In genomic region chr16:70418274-70418992, GRCh38 we compare ENCODE assay signal across 15 cellular contexts. TPM values are rescaled to one million over a fixed set of nuclear protein-coding genes. Genes with fewer than 3 reads are reported as not detected.
DNase-seq lines count a peak whose midpoint lies in the region; ATAC-seq and TF ChIP-seq lines count a peak whose summit lies in the region.
"Had no signal": no experiment of that assay in that cellular context is flagged by ENCODE, and none has a peak within 500 bp of the region (broad histone marks: within the 10 kb centered on the region; RNA-seq: fewer than 3 reads in every experiment).

No MANE protein-coding gene starts in this region.

- no peaks in the 10 kb centered on the region for H3K9me3 Mint-ChIP-seq in CD4-positive, CD25-positive, alpha-beta regulatory T cell

- H3K36me3 Mint-ChIP-seq in CD4-positive, CD25-positive, alpha-beta regulatory T cell, result peaks cover 15% of the 10 kb centered on the region

- no peak overlapping the region for H3K18ac ChIP-seq in mesendoderm (ENCODE audit: low read length)
- no peak overlapping the region for H3K18ac ChIP-seq in neuronal stem cell (ENCODE audit: low read length)

- H2BK15ac ChIP-seq in mesendoderm (replicated peaks; ENCODE audit: low read depth) (no peak overlapping the region), neuronal stem cell (ENCODE audit: low read length) (no peak overlapping the region)

- H4K5ac ChIP-seq in mesendoderm (ENCODE audit: low read length), result no peak overlapping the region

- no peaks in the 10 kb centered on the region for H3K27me3 ChIP-seq in CD4-positive, CD25-positive, alpha-beta regulatory T cell (ENCODE audit: control insufficient read depth, insufficient read depth, low read length)
- H3K27me3 ChIP-seq in DOHH2 (ENCODE audit: control insufficient read depth, low read length) (no peaks in the 10 kb centered on the region), mesendoderm (ENCODE audit: insufficient read depth, low read length, poor library complexity) (no peaks in the 10 kb centered on the region), neuronal stem cell (ENCODE audit: control insufficient read depth in 3 of 3, insufficient read depth in 3 of 3, low read depth in 1 of 3, low read length in 3 of 3) (no peaks in the 10 kb centered on the region)

- H2AK5ac ChIP-seq in mesendoderm (ENCODE audit: low read length) (no peak overlapping the region), neuronal stem cell (ENCODE audit: low read depth, low read length) (no peak overlapping the region)

- H3K4me3 ChIP-seq in CD4-positive, CD25-positive, alpha-beta regulatory T cell (ENCODE audit: low read depth, low read length), result peak overlapping the region; percentile 41
- H3K4me3 ChIP-seq in DOHH2 (ENCODE audit: low read length) (peak overlapping the region; percentile 44), mesendoderm (ENCODE audit: low read length) (no peak overlapping the region), neuronal stem cell (ENCODE audit: low read length in 2 of 2) (no peak overlapping the region)

- H2AFZ ChIP-seq in neuronal stem cell (ENCODE audit: low read length), result no peak overlapping the region

- peaks cover 29% of the 10 kb centered on the region for H3K4me1 ChIP-seq in CD4-positive, CD25-positive, alpha-beta regulatory T cell (ENCODE audit: control insufficient read depth, insufficient read depth, low read length, poor library complexity, severe bottlenecking)
- peaks cover 71% of the 10 kb centered on the region for H3K4me1 ChIP-seq in DOHH2 (ENCODE audit: control insufficient read depth, low read length)
- peaks cover 36% of the 10 kb centered on the region for H3K4me1 ChIP-seq in mesendoderm (ENCODE audit: control insufficient read depth, low read depth, low read length)
- H3K4me1 ChIP-seq in neuronal stem cell (ENCODE audit: control insufficient read depth in 2 of 2, insufficient read depth in 1 of 2, low read depth in 1 of 2, low read length in 2 of 2), result peaks cover 5 to 8% of the 10 kb centered on the region in 2 donors

- H3K79me2 ChIP-seq in DOHH2 (ENCODE audit: control insufficient read depth, low read length), result peaks cover 95% of the 10 kb centered on the region
- peaks cover 56% of the 10 kb centered on the region for H3K79me2 ChIP-seq in mesendoderm (ENCODE audit: control insufficient read depth, insufficient read depth, low read length)

- H2BK120ac ChIP-seq in mesendoderm (ENCODE audit: low read depth, low read length) (no peak overlapping the region), neuronal stem cell (ENCODE audit: low read depth, low read length) (no peak overlapping the region)

- peak overlapping the region; percentile 38 for H3K27ac ChIP-seq in CD4-positive, CD25-positive, alpha-beta regulatory T cell (ENCODE audit: insufficient read depth, low read length, poor library complexity, severe bottlenecking)
- H3K27ac ChIP-seq in DOHH2 (ENCODE audit: low read depth, low read length) (peak overlapping the region; percentile 69), mesendoderm (ENCODE audit: low read depth, low read length) (no peak overlapping the region), neuronal stem cell (replicated peaks; ENCODE audit: low read length) (no peak overlapping the region)

- no peak overlapping the region for H4K8ac ChIP-seq in mesendoderm (ENCODE audit: low read depth, low read length)
- H4K8ac ChIP-seq in neuronal stem cell (ENCODE audit: low read depth, low read length), result no peak overlapping the region

- H4K20me1 ChIP-seq in DOHH2 (ENCODE audit: control insufficient read depth, insufficient read depth, low read depth, low read length), result peaks cover 9% of the 10 kb centered on the region; the same call in 1 of the 2 replicates

- no peak overlapping the region for H3K14ac ChIP-seq in neuronal stem cell (ENCODE audit: low read length)

- H3K27ac Mint-ChIP-seq in CD4-positive, CD25-positive, alpha-beta regulatory T cell, result peak overlapping the region; percentile 86 to 94 (median 93)

- no peak overlapping the region for H3K4ac ChIP-seq in mesendoderm (ENCODE audit: low read depth, low read length)
- H3K4ac ChIP-seq in neuronal stem cell (ENCODE audit: low read length), result no peak overlapping the region

- H2BK5ac ChIP-seq in mesendoderm (ENCODE audit: low read length) (no peak overlapping the region), neuronal stem cell (ENCODE audit: low read length) (no peak overlapping the region)

- H3K23ac ChIP-seq in mesendoderm (ENCODE audit: low read length) (no peak overlapping the region), neuronal stem cell (ENCODE audit: low read depth, low read length, poor library complexity) (no peak overlapping the region)

- H3K4me2 ChIP-seq in DOHH2 (ENCODE audit: low read length) (peak overlapping the region; percentile 81), mesendoderm (ENCODE audit: low read length) (no peak overlapping the region), neuronal stem cell (ENCODE audit: insufficient read depth, low read length, poor library complexity, severe bottlenecking) (no peak overlapping the region)

- peak overlapping the region in 3 of 4 donors; percentile 68 to 81 (median 76) for H3K4me3 Mint-ChIP-seq in CD4-positive, CD25-positive, alpha-beta regulatory T cell

- H3K4me1 Mint-ChIP-seq in CD4-positive, CD25-positive, alpha-beta regulatory T cell, result peaks cover 9 to 77% (median 29%) of the 10 kb centered on the region in 4 donors

- H2BK12ac ChIP-seq in neuronal stem cell (ENCODE audit: low read length), result no peak overlapping the region

- H3K9me3 ChIP-seq in CD4-positive, CD25-positive, alpha-beta regulatory T cell (ENCODE audit: control insufficient read depth in 2 of 2, low read length in 2 of 2), result no peaks in the 10 kb centered on the region
- no peaks in the 10 kb centered on the region for H3K9me3 ChIP-seq in DOHH2 (ENCODE audit: control insufficient read depth, insufficient read depth, low read length)
- no peaks in the 10 kb centered on the region for H3K9me3 ChIP-seq in neuronal stem cell (replicated peaks in 1 of 2; ENCODE audit: control insufficient read depth in 2 of 2, insufficient read depth in 1 of 2, low read depth in 1 of 2, low read length in 2 of 2)

- no CpG with 5 or more reads among the region's 13 CpGs for WGBS in mesendoderm (ENCODE audit: extremely low coverage, insufficient coverage, low lambda C conversion rate)
- no CpG with 5 or more reads among the region's 13 CpGs for WGBS in neuronal stem cell (ENCODE audit: extremely low coverage in 2 of 2, insufficient read length in 2 of 2, insufficient replicate concordance in 1 of 2), 2 donors

- ATAC-seq in CD4-positive, CD25-positive, alpha-beta regulatory T cell (ENCODE audit: low read depth in 2 of 2), result peak; percentile 35 to 36
- ATAC-seq in GM19395 (IDR thresholded peaks at IDR 0.05; ENCODE audit: unreplicated experiment) (no peak), HG03342 (IDR thresholded peaks at IDR 0.05; ENCODE audit: unreplicated experiment) (no peak), HG02840 (IDR thresholded peaks at IDR 0.05; ENCODE audit: low FRiP score, unreplicated experiment) (no peak)

- peak overlapping the region; percentile 22 for H3K9ac ChIP-seq in mesendoderm (ENCODE audit: low read length)
- H3K9ac ChIP-seq in neuronal stem cell (ENCODE audit: low read depth, low read length, poor library complexity), result no peak overlapping the region

- 0 out of 2 replicates have a peak, but pooled peaks cover 3% of the 10 kb centered on the region for H3F3A ChIP-seq in DOHH2 (ENCODE audit: control insufficient read depth, insufficient read depth)

- no peak overlapping the region for H4K91ac ChIP-seq in neuronal stem cell (ENCODE audit: low read depth, low read length, poor library complexity)

- H3K9me2 ChIP-seq in DOHH2 (replicated peaks; ENCODE audit: control insufficient read depth, low read length), result no peaks in the 10 kb centered on the region

- peaks cover 3% of the 10 kb centered on the region for H3K36me3 ChIP-seq in CD4-positive, CD25-positive, alpha-beta regulatory T cell (ENCODE audit: control insufficient read depth, insufficient read depth, low read length)
- H3K36me3 ChIP-seq in DOHH2 (ENCODE audit: control insufficient read depth, low read length) (peaks cover 30% of the 10 kb centered on the region), mesendoderm (ENCODE audit: control insufficient read depth, insufficient read depth, low read length) (no peaks in the 10 kb centered on the region), neuronal stem cell (replicated peaks in 1 of 2; ENCODE audit: control insufficient read depth in 2 of 2, insufficient read depth in 2 of 2, low read length in 2 of 2) (peaks cover 0 to 37% of the 10 kb centered on the region in 2 donors)

- no peak overlapping the region for H3K56ac ChIP-seq in mesendoderm (ENCODE audit: low read length)

- no peaks in the 10 kb centered on the region for H3K27me3 Mint-ChIP-seq in CD4-positive, CD25-positive, alpha-beta regulatory T cell

- TF ChIP-seq CTCF in DOHH2 (IDR thresholded peaks at IDR 0.05; ENCODE audit: low read depth, low read length, poor library complexity, severe bottlenecking), result no peak

- H3K79me1 ChIP-seq in mesendoderm (ENCODE audit: low read length) (peaks cover 50% of the 10 kb centered on the region), neuronal stem cell (ENCODE audit: low read depth, low read length) (peaks cover 3% of the 10 kb centered on the region)

- peak in 1 of 3 donors; percentile 45 for DNase-seq in CD4-positive, CD25-positive, alpha-beta regulatory T cell
- peak; percentile 39 for DNase-seq in activated CD8-positive, alpha-beta memory T cell treated with anti-CD3 and anti-CD28 coated beads, Interleukin-2, amount 50 U/mL, for 4 hours
- no peak for DNase-seq in mesendoderm
- no peak for DNase-seq in neuronal stem cell (ENCODE audit: low spot score)
- DNase-seq: aorta; effector memory CD4-positive, alpha-beta T cell; NCI-H1105; NCI-H69; SIG-M5; stimulated activated CD4-positive, alpha-beta T cell treated with anti-CD3 and anti-CD28 coated beads, Interleukin-4, amount 100 ng/mL, for 24 hours; substantia nigra had no signal

RNA-seq across cellular contexts. Expression of gene ST3GAL2, which starts 20.5 kb away (rescaled TPM):
- total RNA-seq in CD4-positive, CD25-positive, alpha-beta regulatory T cell, result 22.1 TPM
- 10 to 100 TPM; 10.5 to 17.5 (median 14.6) TPM for polyA plus RNA-seq in CD4-positive, CD25-positive, alpha-beta regulatory T cell
- 23.5 TPM for polyA plus RNA-seq in mesendoderm (2013, experiment 1 of 2)
- polyA plus RNA-seq in mesendoderm (2013, experiment 2 of 2), result 23.1 TPM
- polyA plus RNA-seq in neuronal stem cell (2013, experiment 1 of 2), result 21.9 TPM
- 23.3 TPM for polyA plus RNA-seq in neuronal stem cell (2013, experiment 2 of 2)

RNA-seq across cellular contexts. Expression of gene FCSK, which starts 36.0 kb away (rescaled TPM):
- 28.5 TPM for total RNA-seq in CD4-positive, CD25-positive, alpha-beta regulatory T cell
- 10 to 100 TPM in 1 of 4 donors, 1 to 10 TPM in 3; 5.7 to 11.5 (median 7.7) TPM for polyA plus RNA-seq in CD4-positive, CD25-positive, alpha-beta regulatory T cell
- polyA plus RNA-seq in mesendoderm (2013, experiment 1 of 2), result 1.4 TPM
- polyA plus RNA-seq in mesendoderm (2013, experiment 2 of 2), result 1.4 TPM
- 2.1 TPM for polyA plus RNA-seq in neuronal stem cell (2013, experiment 1 of 2)
- polyA plus RNA-seq in neuronal stem cell (2013, experiment 2 of 2), result 2.4 TPM

Comparison
In these comparisons a context has a peak if more than half of its experiments do, and no peak if none do; other contexts are left out.
1. ATAC-seq: peak in CD4-positive, CD25-positive, alpha-beta regulatory T cell (2 of 2); none in GM19395 (single experiment), HG03342 (single experiment) and HG02840 (single experiment).
2. H3K27ac ChIP-seq: peak in CD4-positive, CD25-positive, alpha-beta regulatory T cell (single experiment) and DOHH2 (single experiment); none in mesendoderm (single experiment) and neuronal stem cell (single experiment).
3. H3K4me3 ChIP-seq: peak in CD4-positive, CD25-positive, alpha-beta regulatory T cell (single experiment) and DOHH2 (single experiment); none in mesendoderm (single experiment) and neuronal stem cell (0 of 2).